1 cellular context compared by ENCODE assay signal in the genomic region with DNA sequence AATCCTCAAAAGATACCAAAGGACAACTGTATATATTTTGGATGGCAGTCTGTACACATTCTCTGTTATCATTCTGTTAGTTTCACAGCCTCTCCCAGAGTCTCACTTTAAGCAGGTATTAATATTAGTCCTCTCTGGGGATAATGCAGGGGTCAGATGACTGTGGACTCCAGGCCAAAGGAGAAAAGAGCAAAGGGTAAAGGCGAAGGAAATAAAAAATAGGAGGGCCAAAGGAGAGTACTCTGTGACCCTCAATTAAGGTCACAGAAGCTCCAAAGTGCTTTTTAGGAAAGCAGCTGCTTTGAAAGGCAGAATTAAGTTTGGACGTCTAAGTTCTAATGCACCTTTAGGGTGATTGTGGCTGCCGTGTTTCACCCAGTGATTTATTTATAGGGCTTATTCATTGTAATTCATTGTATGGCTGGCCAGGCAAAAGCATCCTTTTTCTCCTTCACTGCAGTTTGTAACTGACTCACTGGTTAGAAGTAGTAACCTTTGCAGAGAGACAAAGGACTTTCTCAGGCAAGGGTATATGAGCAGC.
TF ChIP-seq lines count a peak whose summit lies in the region.

No MANE protein-coding gene starts in this region.

TF ChIP-seq in liver, 16 proteins besides CTCF, POLR2A, EP300 and RAD21:
- TF ChIP-seq ATF3 (IDR thresholded peaks at IDR 0.05) = no peak
- no peak for TF ChIP-seq FOXA1 (IDR thresholded peaks at IDR 0.05)
- peak; percentile 67 for TF ChIP-seq NR2F2 (IDR thresholded peaks at IDR 0.05)
- TF ChIP-seq HNF4A (conservative IDR thresholded peaks at IDR 0.05) = peak; percentile 91 to 96
- peak; percentile 69 to 84 for TF ChIP-seq RXRA (IDR thresholded peaks at IDR 0.05)
- TF ChIP-seq REST (IDR thresholded peaks at IDR 0.05) = no peak
- TF ChIP-seq HNF4G (IDR thresholded peaks at IDR 0.05) = peak; percentile 72
- TF ChIP-seq YY1 (IDR thresholded peaks at IDR 0.05) = no peak
TF ChIP-seq in liver: peak in this region for 4.
